In the genomic region with DNA sequence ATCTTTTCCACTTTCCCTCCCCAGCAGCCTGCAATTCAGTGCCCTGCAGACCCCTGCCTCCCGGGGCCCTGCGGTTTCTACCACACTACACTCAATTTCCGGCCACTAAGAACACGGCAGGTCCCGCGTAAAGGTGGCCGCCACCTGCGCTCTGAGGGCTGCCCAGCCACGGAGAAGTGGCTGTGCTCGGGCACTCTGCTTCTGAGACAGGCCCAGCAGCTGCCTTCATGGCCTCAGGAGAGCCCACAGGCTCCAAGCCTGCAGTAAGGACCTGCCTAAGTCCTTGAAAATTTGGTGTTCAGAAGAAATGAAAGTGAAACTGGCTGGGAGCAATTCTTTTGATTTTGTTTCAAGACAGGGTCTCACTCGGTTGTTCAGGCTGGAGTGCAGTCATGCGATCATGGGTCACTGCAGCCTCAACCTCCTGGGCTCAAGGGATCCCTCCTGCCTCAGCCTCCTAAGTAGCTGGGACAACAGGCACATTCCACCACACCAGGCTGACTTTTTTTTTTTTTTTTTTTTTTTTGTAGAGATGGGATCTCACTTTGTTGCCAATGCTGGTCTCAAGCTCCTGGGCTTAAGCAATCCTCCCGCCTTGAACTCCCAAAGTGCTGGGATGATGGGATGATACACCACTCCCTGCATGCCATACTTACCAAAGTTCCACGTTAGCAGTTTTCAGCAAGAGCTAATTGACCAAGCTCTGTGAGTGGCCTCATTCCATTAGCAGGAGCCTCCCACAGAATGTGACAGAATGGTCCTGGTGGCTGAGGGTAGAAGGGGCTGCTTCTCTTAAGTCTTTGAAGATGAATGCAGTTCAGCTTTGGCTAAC, we compare ENCODE assay signal across 10 cellular contexts. TPM values are rescaled to one million over a fixed set of nuclear protein-coding genes. Genes with fewer than 3 reads are reported as not detected.
DNase-seq lines count a peak whose midpoint lies in the region; ATAC-seq, FAIRE-seq and TF ChIP-seq lines count a peak whose summit lies in the region.
"Had no signal": no experiment of that assay in that cellular context is flagged by ENCODE, and none has a peak within 500 bp of the region (broad histone marks: within the 10 kb centered on the region; RNA-seq: fewer than 3 reads in every experiment).

No MANE protein-coding gene starts in this region.

- peaks cover 28% of the 10 kb centered on the region for H3K4me1 Mint-ChIP-seq in activated naive CD8-positive, alpha-beta T cell (ENCODE audit: low read depth)
- H3K4me1 Mint-ChIP-seq in natural killer cell treated with Interleukin-12 subunit alpha and Interleukin-12 subunit beta and Interleukin-15 and Interleukin-18, amount 100 ng/mL, for 72 hours (ENCODE audit: low read depth in 2 of 2), result peaks cover 7 to 10% of the 10 kb centered on the region in 2 donors

- no peak overlapping the region for H4K91ac ChIP-seq in IMR-90 (ENCODE audit: insufficient read depth, low read depth, low read length)

- no peaks in the 10 kb centered on the region for H3K27me3 Mint-ChIP-seq in activated naive CD8-positive, alpha-beta T cell
- H3K27me3 Mint-ChIP-seq in natural killer cell treated with Interleukin-12 subunit alpha and Interleukin-12 subunit beta and Interleukin-15 and Interleukin-18, amount 100 ng/mL, for 72 hours, result no peaks in the 10 kb centered on the region

- H3K4me2 ChIP-seq in IMR-90 (ENCODE audit: low read depth, low read length), result peak overlapping the region; percentile 85

- ATAC-seq in IMR-90 (ENCODE audit: low read depth), result peak; percentile 7; the same call in 1 of the 2 replicates
- ATAC-seq in natural killer cell treated with Interleukin-12 subunit alpha and Interleukin-12 subunit beta and Interleukin-15 and Interleukin-18, amount 100 ng/mL, for 72 hours, result peak; percentile 32 to 55

- intact Hi-C loops in IMR-90 (cut with micrococcal nuclease) (no loop called here), vagina (cut with DNase I) (no loop called here)

- H4K8ac ChIP-seq in IMR-90 (ENCODE audit: low read depth in 2 of 2, low read length in 2 of 2), result no peak overlapping the region

- H2BK5ac ChIP-seq in IMR-90 (ENCODE audit: low read depth, low read length, poor library complexity, severe bottlenecking), result no peak overlapping the region

- H3K4me3 Mint-ChIP-seq in activated naive CD8-positive, alpha-beta T cell, result peak overlapping the region; percentile 87
- peak overlapping the region; percentile 87 for H3K4me3 Mint-ChIP-seq in natural killer cell treated with Interleukin-12 subunit alpha and Interleukin-12 subunit beta and Interleukin-15 and Interleukin-18, amount 100 ng/mL, for 72 hours

- no peak for TF ChIP-seq CTCF in IMR-90 (conservative IDR thresholded peaks at IDR 0.05; ENCODE audit: low read depth, low read length)
- TF ChIP-seq CTCF in vagina (IDR thresholded peaks at IDR 0.05), result no peak

- peak overlapping the region; percentile 57; the same call in 1 of the 2 replicates for H4K5ac ChIP-seq in IMR-90 (ENCODE audit: low read depth, low read length)

- H3K9me3 Mint-ChIP-seq in activated naive CD8-positive, alpha-beta T cell (ENCODE audit: low read depth), result no peaks in the 10 kb centered on the region
- no peaks in the 10 kb centered on the region for H3K9me3 Mint-ChIP-seq in natural killer cell treated with Interleukin-12 subunit alpha and Interleukin-12 subunit beta and Interleukin-15 and Interleukin-18, amount 100 ng/mL, for 72 hours

- peaks cover 2% of the 10 kb centered on the region; the same call in 1 of the 2 replicates for H3K4me1 ChIP-seq in IMR-90 (ENCODE audit: control insufficient read depth, insufficient read depth, low read length)
- H3K4me1 ChIP-seq in vagina, result peaks cover 7% of the 10 kb centered on the region
- no peaks in the 10 kb centered on the region for H3K4me1 ChIP-seq in SJCRH30

- dilution Hi-C loops in IMR-90 (cut with HindIII; ENCODE audit: low sequenced_read_pairs, unreplicated experiment), result no loop called here

- TF ChIP-seq POLR2A in IMR-90 (IDR thresholded peaks at IDR 0.05; ENCODE audit: low read depth, low read length) (no peak), vagina (IDR thresholded peaks at IDR 0.05) (no peak)

- H3K4me3 ChIP-seq in IMR-90 (ENCODE audit: insufficient read depth, low read depth, low read length), result no peak overlapping the region
- H3K4me3 ChIP-seq in vagina, result peak overlapping the region in 1 of 2 donors; percentile 16
- H3K4me3 ChIP-seq in SJCRH30, result no peak overlapping the region

- no peak overlapping the region for H3K18ac ChIP-seq in IMR-90 (ENCODE audit: low read depth, low read length)

- H3K79me1 ChIP-seq in IMR-90 (ENCODE audit: low read depth in 1 of 2, low read length in 2 of 2), result no peaks in the 10 kb centered on the region

- H3K9me1 ChIP-seq in IMR-90 (ENCODE audit: insufficient read depth, low read length), result no peaks in the 10 kb centered on the region

- H3K36me3 ChIP-seq in IMR-90 (ENCODE audit: control insufficient read depth, insufficient read depth, low read length) (no peaks in the 10 kb centered on the region), vagina (no peaks in the 10 kb centered on the region), SJCRH30 (no peaks in the 10 kb centered on the region)

- no peak overlapping the region for H3K9ac ChIP-seq in IMR-90 (ENCODE audit: low read depth, low read length)

- no peak overlapping the region for H2BK20ac ChIP-seq in IMR-90 (ENCODE audit: low read depth, low read length)

- DNase-seq in Daoy (ENCODE audit: low read depth) (peak; percentile 19), IMR-90 (peak; percentile 26), HTR-8/SVneo (ENCODE audit: insufficient read length, low spot score) (no peak), vagina (ENCODE audit: extremely low spot score in 2 of 2) (no peak), SJCRH30 (no peak)
- DNase-seq in natural killer cell treated with Interleukin-12 subunit alpha and Interleukin-12 subunit beta and Interleukin-15 and Interleukin-18, amount 100 ng/mL, for 72 hours (ENCODE audit: low spot score), result no peak
- no peak for DNase-seq in effector CD8-positive, alpha-beta T cell (lab: John Stamatoyannopoulos, UW)
- DNase-seq: amygdala; stimulated activated CD4-positive, alpha-beta T cell treated with anti-CD3 and anti-CD28 coated beads, Interleukin-12 subunit alpha, Interleukin-12 subunit beta, amount 100 ng/mL, for 4 hours had no signal

- H2AK9ac ChIP-seq in IMR-90 (replicated peaks; ENCODE audit: low read depth, low read length, poor library complexity), result no peak overlapping the region

- no peak overlapping the region for H3K4ac ChIP-seq in IMR-90 (ENCODE audit: low read depth, low read length)

- H3K27ac ChIP-seq in IMR-90 (ENCODE audit: insufficient read depth, low read length) (no peak overlapping the region), vagina (no peak overlapping the region), SJCRH30 (no peak overlapping the region)

- WGBS in IMR-90 (ENCODE audit: extremely low coverage in 2 of 2, insufficient read length in 1 of 2), 2 experiments, result 87% methylated on average over 6 of the region's 14 CpGs; no CpG with 5 or more reads in 1 of the 2 experiments

- H3K56ac ChIP-seq in IMR-90 (ENCODE audit: extremely low read depth, insufficient read depth, low read length), result no peak overlapping the region

- H2AFZ ChIP-seq in IMR-90 (replicated peaks; ENCODE audit: low read length, poor library complexity), result peak overlapping the region; percentile 77

- no peak overlapping the region for H2BK120ac ChIP-seq in IMR-90 (ENCODE audit: low read depth, low read length)

- no peak overlapping the region for H2AK5ac ChIP-seq in IMR-90 (ENCODE audit: low read depth, low read length)

- H2BK15ac ChIP-seq in IMR-90 (ENCODE audit: low read depth, low read length), result no peak overlapping the region

- H3K23ac ChIP-seq in IMR-90 (ENCODE audit: low read depth, low read length), result no peak overlapping the region

- H3K9me3 ChIP-seq in IMR-90 (ENCODE audit: control insufficient read depth, insufficient read depth, low read length) (0 out of 2 replicates have a peak, but pooled peaks cover 2% of the 10 kb centered on the region), vagina (no peaks in the 10 kb centered on the region), SJCRH30 (replicated peaks) (no peaks in the 10 kb centered on the region)

- CTCF ChIA-PET in IMR-90 (lab: Yijun Ruan, JAX), result interaction anchor here (0.6 kb wide), 2 partner anchors 13 to 378 kb away, joined by 3 read pairs; no protein-coding TSS in a partner anchor

- no peak for FAIRE-seq in HTR-8/SVneo (lab: Jason Lieb, UNC)

- H3K27me3 ChIP-seq in IMR-90 (ENCODE audit: control insufficient read depth, insufficient read depth, low read length), result peaks cover 3% of the 10 kb centered on the region
- H3K27me3 ChIP-seq in vagina, result no peaks in the 10 kb centered on the region
- H3K27me3 ChIP-seq in SJCRH30, result no peaks in the 10 kb centered on the region

- peak overlapping the region; percentile 25 for H3K27ac Mint-ChIP-seq in activated naive CD8-positive, alpha-beta T cell
- H3K27ac Mint-ChIP-seq in natural killer cell treated with Interleukin-12 subunit alpha and Interleukin-12 subunit beta and Interleukin-15 and Interleukin-18, amount 100 ng/mL, for 72 hours, result peak overlapping the region in 1 of 2 donors; percentile 54

- no peaks in the 10 kb centered on the region for H3K36me3 Mint-ChIP-seq in activated naive CD8-positive, alpha-beta T cell
- H3K36me3 Mint-ChIP-seq in natural killer cell treated with Interleukin-12 subunit alpha and Interleukin-12 subunit beta and Interleukin-15 and Interleukin-18, amount 100 ng/mL, for 72 hours, result no peaks in the 10 kb centered on the region

- TF ChIP-seq RAD21 in IMR-90 (IDR thresholded peaks at IDR 0.05; ENCODE audit: low read length), result no peak

- in situ Hi-C loops in IMR-90 (cut with MboI; ENCODE audit: low sequenced_read_pairs), result no loop called here

- no peaks in the 10 kb centered on the region for H4K20me1 ChIP-seq in IMR-90 (ENCODE audit: insufficient read depth, low read length)

- no TSS peak for BruUV-seq in IMR-90 (replicated peaks; lab: Mats Ljungman, UMichigan)

- POLR2A ChIA-PET in IMR-90 (lab: Charles Lee; ENCODE audit: unreplicated experiment), result interaction anchor here (0.6 kb wide), 1 partner anchor 160 kb away, joined by 3 read pairs; no protein-coding TSS in a partner anchor

- no peak overlapping the region for H3K14ac ChIP-seq in IMR-90 (replicated peaks; ENCODE audit: low read depth, low read length)

RNA-seq across cellular contexts. Expression of gene ALPP, which starts 14.6 kb away (rescaled TPM):
- total RNA-seq in Daoy (2014; rRNA removed; shearing (Covaris generic)), result 0.03 TPM in 1 of 2 replicates, not detected in the other
- not detected in 2 replicates for total RNA-seq in IMR-90 (2012; rRNA removed)
- polyA plus RNA-seq in IMR-90 (2012; rRNA removed), result not detected in 2 replicates
- polyA plus RNA-seq in IMR-90 (2012; cell fraction: cytosol; rRNA removed), result not detected in 2 replicates
- not detected in 2 replicates for polyA plus RNA-seq in IMR-90 (2012; cell fraction: nucleus; rRNA removed; ENCODE audit: low replicate concordance)
- not detected for total RNA-seq in natural killer cell treated with Interleukin-12 subunit alpha and Interleukin-12 subunit beta and Interleukin-15 and Interleukin-18, amount 100 ng/mL, for 72 hours
- not detected for total RNA-seq in vagina
- total RNA-seq in SJCRH30 (2014; rRNA removed; shearing (Covaris generic)), result 0.08 TPM in 1 of 2 replicates, not detected in the other

RNA-seq across cellular contexts. Expression of gene ALPG, which starts 42.6 kb away (rescaled TPM):
- not detected in 2 replicates for total RNA-seq in Daoy (2014; rRNA removed; shearing (Covaris generic))
- total RNA-seq in IMR-90 (2012; rRNA removed), result not detected in 2 replicates
- polyA plus RNA-seq in IMR-90 (2012; rRNA removed), result not detected in 2 replicates
- not detected in 2 replicates for polyA plus RNA-seq in IMR-90 (2012; cell fraction: cytosol; rRNA removed)
- not detected in 2 replicates for polyA plus RNA-seq in IMR-90 (2012; cell fraction: nucleus; rRNA removed; ENCODE audit: low replicate concordance)
- not detected for total RNA-seq in natural killer cell treated with Interleukin-12 subunit alpha and Interleukin-12 subunit beta and Interleukin-15 and Interleukin-18, amount 100 ng/mL, for 72 hours
- not detected for total RNA-seq in vagina
- not detected in 2 replicates for total RNA-seq in SJCRH30 (2014; rRNA removed; shearing (Covaris generic))

Comparison
In these comparisons a context has a peak if more than half of its experiments do, and no peak if none do; other contexts are left out.
1. DNase-seq: peak in Daoy (single experiment) and IMR-90 (single experiment); none in natural killer cell treated with Interleukin-12 subunit alpha and Interleukin-12 subunit beta and Interleukin-15 and Interleukin-18, amount 100 ng/mL, for 72 hours (single experiment), effector CD8-positive, alpha-beta T cell (single experiment), HTR-8/SVneo (single experiment), vagina (0 of 2) and SJCRH30 (0 of 2).